Comparison of ENCODE assay signal across 12 cellular contexts in genomic region chr18:76953186-76953982, GRCh38.
DNase-seq lines count a peak whose midpoint lies in the region; ATAC-seq and TF ChIP-seq lines count a peak whose summit lies in the region.
"Had no signal": no experiment of that assay in that cellular context is flagged by ENCODE, and none has a peak within 500 bp of the region (broad histone marks: within the 10 kb centered on the region; RNA-seq: fewer than 3 reads in every experiment).

No MANE protein-coding gene starts in this region.

- H3K4me1 ChIP-seq in right lobe of liver (peaks cover 0 to 39% (median 15%) of the 10 kb centered on the region in 4 donors), tibial nerve (peaks cover 0 to 29% (median 3%) of the 10 kb centered on the region in 4 donors)
- H3K4me1 ChIP-seq: A549 had no signal

- DNase-seq in NCI-H146 (lab: John Stamatoyannopoulos, UW) (peak; percentile 31), NCI-H146 treated with DMSO at 0.1 percent for 48 hours (lab: John Stamatoyannopoulos, UW; ENCODE audit: unreplicated experiment) (no peak), right lobe of liver (peak; percentile 92 to 95 (median 94)), tibial nerve (ENCODE audit: low spot score in 2 of 2) (peak; percentile 64 to 75), HEK293T (ENCODE audit: extremely low spot score) (no peak), NCI-H1930 (lab: John Stamatoyannopoulos, UW) (no peak), NCI-H128 (lab: John Stamatoyannopoulos, UW; ENCODE audit: unreplicated experiment) (no peak)
- DNase-seq: activated CD4-positive, alpha-beta memory T cell treated with anti-CD3 and anti-CD28 coated beads, Interleukin-2, amount 10 ng/mL, durations not matched to agents 7 days and 5 days; Kasumi-1 had no signal

- no peak for TF ChIP-seq POLR2A in right lobe of liver (IDR thresholded peaks at IDR 0.05)
- no peak for TF ChIP-seq POLR2A in tibial nerve (IDR thresholded peaks at IDR 0.05)

- peaks cover 24% of the 10 kb centered on the region for H3K4me1 Mint-ChIP-seq in brain

- ATAC-seq in right lobe of liver = peak; percentile 68 to 81 (median 74)
- ATAC-seq: A549 had no signal

- H3K27me3 Mint-ChIP-seq in brain = no peaks in the 10 kb centered on the region
- H3K27me3 Mint-ChIP-seq: activated CD4-positive, alpha-beta memory T cell treated with anti-CD3 and anti-CD28 coated beads, Interleukin-2, amount 10 ng/mL, durations not matched to agents 7 days and 5 days had no signal

- POLR2A ChIA-PET in HEK293T (lab: Yijun Ruan, JAX) = no interaction called here

- H3K9me3 ChIP-seq in right lobe of liver (no peaks in the 10 kb centered on the region), tibial nerve (no peaks in the 10 kb centered on the region)
- H3K9me3 ChIP-seq: A549 had no signal

- peak overlapping the region in 2 of 3 donors; percentile 72 to 78 for H3K27ac ChIP-seq in right lobe of liver
- H3K27ac ChIP-seq in tibial nerve = peak overlapping the region in 2 of 4 donors; percentile 41 to 60
- H3K27ac ChIP-seq: A549, RWPE1 had no signal

- H3K27ac Mint-ChIP-seq in brain = peak overlapping the region; percentile 4 to 65 (median 40)
- H3K27ac Mint-ChIP-seq: activated CD4-positive, alpha-beta memory T cell treated with anti-CD3 and anti-CD28 coated beads, Interleukin-2, amount 10 ng/mL, durations not matched to agents 7 days and 5 days had no signal

- H3K4me3 ChIP-seq in right lobe of liver (no peak overlapping the region), tibial nerve (peak overlapping the region in 1 of 4 donors; percentile 13)
- H3K4me3 ChIP-seq: A549 had no signal

- no peaks in the 10 kb centered on the region for H3K27me3 ChIP-seq in right lobe of liver
- H3K27me3 ChIP-seq in tibial nerve = no peaks in the 10 kb centered on the region

- no peak for TF ChIP-seq EP300 in tibial nerve (IDR thresholded peaks at IDR 0.05)

- H3K36me3 Mint-ChIP-seq in brain = peaks cover 47% of the 10 kb centered on the region

- peak overlapping the region in 1 of 5 experiments; percentile 36 for H3K4me3 Mint-ChIP-seq in brain
- H3K4me3 Mint-ChIP-seq: activated CD4-positive, alpha-beta memory T cell treated with anti-CD3 and anti-CD28 coated beads, Interleukin-2, amount 10 ng/mL, durations not matched to agents 7 days and 5 days had no signal

- H3K36me3 ChIP-seq in right lobe of liver = peaks cover 0 to 6% (median 0%) of the 10 kb centered on the region in 4 donors
- H3K36me3 ChIP-seq in tibial nerve = peaks cover 0 to 70% (median 0%) of the 10 kb centered on the region in 3 donors

- CTCF ChIA-PET in HEK293T (lab: Yijun Ruan, JAX) = interaction anchor here (0.5 kb wide), 1 partner anchor 150 kb away, joined by 3 read pairs; no protein-coding TSS in a partner anchor

- TF ChIP-seq CTCF in brain (conservative IDR thresholded peaks at IDR 0.05) = no peak
- no peak for TF ChIP-seq CTCF in right lobe of liver (IDR thresholded peaks at IDR 0.05)
- TF ChIP-seq CTCF in tibial nerve (IDR thresholded peaks at IDR 0.05) = no peak

- H3K9me3 Mint-ChIP-seq in brain = no peaks in the 10 kb centered on the region
- H3K9me3 Mint-ChIP-seq: activated CD4-positive, alpha-beta memory T cell treated with anti-CD3 and anti-CD28 coated beads, Interleukin-2, amount 10 ng/mL, durations not matched to agents 7 days and 5 days had no signal

- intact Hi-C loops in right lobe of liver (cut with DNase I) = no loop called here

- 31% methylated on average over 13 of the region's 15 CpGs for WGBS in right lobe of liver (ENCODE audit: insufficient coverage, low coverage, low lambda C conversion rate, missing lambda C conversion rate)
- WGBS in tibial nerve, 2 donors = 34 to 51% methylated on average over 15 of the region's 15 CpGs

TF ChIP-seq in HEK293T, 16 proteins besides CTCF, POLR2A, EP300 and RAD21:
- no peak for TF ChIP-seq ZNF384 (IDR thresholded peaks at IDR 0.05)
- no peak for TF ChIP-seq ARNT (IDR thresholded peaks at IDR 0.05)
- no peak for TF ChIP-seq CTBP1 (IDR thresholded peaks at IDR 0.05; ENCODE audit: borderline replicate concordance)
- no peak for TF ChIP-seq FOXA1 (IDR thresholded peaks at IDR 0.05)
- no peak for TF ChIP-seq LEF1 (IDR thresholded peaks at IDR 0.05; ENCODE audit: borderline replicate concordance)
- TF ChIP-seq HDGF (IDR thresholded peaks at IDR 0.05; ENCODE audit: borderline replicate concordance) = no peak
- TF ChIP-seq NFRKB (IDR thresholded peaks at IDR 0.05) = no peak
- no peak for TF ChIP-seq SP1 (IDR thresholded peaks at IDR 0.05)
- TF ChIP-seq L3MBTL2 (conservative IDR thresholded peaks at IDR 0.05) = no peak
- TF ChIP-seq TARDBP (IDR thresholded peaks at IDR 0.05) = no peak
- TF ChIP-seq PKNOX1 (IDR thresholded peaks at IDR 0.05) = no peak
- TF ChIP-seq BHLHE40 (IDR thresholded peaks at IDR 0.05; ENCODE audit: borderline replicate concordance) = no peak
TF ChIP-seq in HEK293T: peak in this region for 0.

Comparison
In these comparisons a context has a peak if more than half of its experiments do, and no peak if none do; other contexts are left out.
1. DNase-seq: peak in NCI-H146 (single experiment), right lobe of liver (3 of 3) and tibial nerve (2 of 2); none in NCI-H146 treated with DMSO at 0.1 percent for 48 hours (single experiment), HEK293T (single experiment), NCI-H1930 (0 of 2) and NCI-H128 (single experiment).